21 cellular contexts compared by ENCODE assay signal in the genomic region with DNA sequence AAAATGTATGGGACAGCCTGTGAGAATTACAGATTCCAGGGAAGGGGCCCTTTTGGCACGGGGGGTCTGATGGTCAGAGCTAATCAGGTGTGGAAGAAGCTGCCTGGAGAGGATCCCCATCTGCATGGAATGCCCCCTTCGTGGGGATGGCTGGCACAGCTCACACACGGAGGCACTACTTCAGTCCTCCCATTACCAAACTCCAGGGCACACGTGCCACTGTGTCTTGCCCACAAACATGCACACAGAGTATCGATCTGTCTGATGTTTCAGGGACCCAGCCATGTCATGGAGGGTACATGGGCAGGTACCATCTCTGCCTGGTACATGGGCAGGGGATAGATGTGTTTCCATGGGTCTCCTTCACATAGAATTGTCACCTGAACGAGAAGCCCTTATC.
"Had no signal": no experiment of that assay in that cellular context is flagged by ENCODE, and none has a peak within 500 bp of the region (broad histone marks: within the 10 kb centered on the region; RNA-seq: fewer than 3 reads in every experiment).

No MANE protein-coding gene starts in this region.

- ATAC-seq: foreskin keratinocyte, heart left ventricle had no signal

- H3K4me3 Mint-ChIP-seq: activated T-helper 1 cell treated with anti-CD3 and anti-CD28 coated beads, Interleukin-12 subunit alpha, Interleukin-12 subunit beta, Interleukin-2, Interleukin-4 antibody, amounts not matched to agents 30 ng/mL and 10 ng/mL and 1 ng/mL, durations not matched to agents 14 hours and 24 hours and 36 hours; dendritic cell treated with granulocyte-macrophage colony-stimulating factor and Interleukin-4, amounts not matched to agents 40 ng/mL and 50 ng/mL, for 4 days; nephron progenitor cell had no signal

- FAIRE-seq: astrocyte had no signal

- H3K36me3 ChIP-seq: brain microvascular endothelial cell, esophagus muscularis mucosa, right atrium auricular region, thoracic aorta, vagina had no signal

- H3K4me1 ChIP-seq: foreskin keratinocyte, parathyroid adenoma had no signal

- H3K27ac Mint-ChIP-seq: activated T-helper 1 cell treated with anti-CD3 and anti-CD28 coated beads, Interleukin-12 subunit alpha, Interleukin-12 subunit beta, Interleukin-2, Interleukin-4 antibody, amounts not matched to agents 30 ng/mL and 10 ng/mL and 1 ng/mL, durations not matched to agents 14 hours and 24 hours and 36 hours; dendritic cell treated with granulocyte-macrophage colony-stimulating factor and Interleukin-4, amounts not matched to agents 40 ng/mL and 50 ng/mL, for 4 days; nephron progenitor cell had no signal

- H3K9me3 ChIP-seq: esophagus muscularis mucosa, heart left ventricle, right atrium auricular region, thoracic aorta, vagina had no signal

- H3K9me3 Mint-ChIP-seq: activated T-helper 1 cell treated with anti-CD3 and anti-CD28 coated beads, Interleukin-12 subunit alpha, Interleukin-12 subunit beta, Interleukin-2, Interleukin-4 antibody, amounts not matched to agents 30 ng/mL and 10 ng/mL and 1 ng/mL, durations not matched to agents 14 hours and 24 hours and 36 hours; dendritic cell treated with granulocyte-macrophage colony-stimulating factor and Interleukin-4, amounts not matched to agents 40 ng/mL and 50 ng/mL, for 4 days; nephron progenitor cell had no signal

- H3K27me3 Mint-ChIP-seq: dendritic cell treated with granulocyte-macrophage colony-stimulating factor and Interleukin-4, amounts not matched to agents 40 ng/mL and 50 ng/mL, for 4 days had no signal

- H3K4me3 ChIP-seq: esophagus muscularis mucosa, heart left ventricle, right atrium auricular region, thoracic aorta, vagina had no signal

- H3K27me3 ChIP-seq: brain microvascular endothelial cell, esophagus muscularis mucosa, foreskin keratinocyte, heart left ventricle, right atrium auricular region, vagina had no signal

- H3K27ac ChIP-seq: brain microvascular endothelial cell, esophagus muscularis mucosa, foreskin keratinocyte, heart left ventricle, parathyroid adenoma, right atrium auricular region, thoracic aorta, vagina had no signal

- DNase-seq: activated gamma-delta T cell treated with Interleukin-2 at 50 U/mL for 16 hours; activated naive CD4-positive, alpha-beta T cell treated with anti-CD3 and anti-CD28 coated beads, Interleukin-2, amount 50 U/mL, for 16 hours; activated T-cell treated with anti-CD3 and anti-CD28 coated beads for 4 hours; amniotic stem cell; brain microvascular endothelial cell; central memory CD4-positive, alpha-beta T cell; foreskin keratinocyte; heart left ventricle; hypothalamus; mammary epithelial cell; nephron progenitor cell; stimulated activated naive CD4-positive, alpha-beta T cell treated with Interleukin-2 at 50 U/mL for 16 hours; T-helper 2 cell had no signal
